ENCODE assay signal across 11 cellular contexts in the genomic region with DNA sequence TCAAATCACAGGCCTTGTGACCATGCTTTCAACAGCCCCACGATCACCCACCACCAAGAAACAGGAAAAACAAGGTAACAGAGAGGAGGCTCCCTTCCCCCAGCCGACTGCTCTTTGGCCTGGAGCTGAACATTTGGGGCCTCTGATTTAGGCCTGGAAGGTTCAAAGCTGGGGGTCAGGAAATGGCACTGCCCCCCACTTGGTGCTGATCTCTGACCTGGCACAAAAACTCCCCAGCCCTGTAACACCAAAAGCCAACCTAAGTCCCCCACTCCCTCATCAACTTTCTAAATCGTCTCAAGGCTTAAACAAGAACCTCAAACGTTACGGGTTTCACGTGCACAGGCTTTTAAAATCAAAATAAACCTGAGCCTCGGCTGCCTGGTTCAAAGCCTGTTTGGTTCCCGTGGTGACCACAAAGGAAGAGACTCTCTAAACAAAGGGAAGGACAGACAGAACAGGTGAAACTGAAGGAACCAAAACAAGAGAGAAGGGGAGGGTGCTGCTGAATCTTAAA. TPM values are rescaled to one million over a fixed set of nuclear protein-coding genes. Genes with fewer than 3 reads are reported as not detected.
DNase-seq lines count a peak whose midpoint lies in the region; ATAC-seq, FAIRE-seq and TF ChIP-seq lines count a peak whose summit lies in the region.
"Had no signal": no experiment of that assay in that cellular context is flagged by ENCODE, and none has a peak within 500 bp of the region (broad histone marks: within the 10 kb centered on the region; RNA-seq: fewer than 3 reads in every experiment).

No MANE protein-coding gene starts in this region.

- no peaks in the 10 kb centered on the region for H3K9me3 Mint-ChIP-seq in CD8-positive, alpha-beta T cell
- no peaks in the 10 kb centered on the region for H3K9me3 Mint-ChIP-seq in central memory CD8-positive, alpha-beta T cell

- 0 out of 2 replicates have a peak overlapping the region, but pooled peaks have one; percentile 23 for H3K9ac ChIP-seq in MM.1S (ENCODE audit: low read length)

- no peaks in the 10 kb centered on the region for H3K27me3 ChIP-seq in CD8-positive, alpha-beta T cell (ENCODE audit: insufficient read depth, low read length)
- H3K27me3 ChIP-seq in MM.1S (replicated peaks; ENCODE audit: insufficient read depth, low read length) = no peaks in the 10 kb centered on the region
- no peaks in the 10 kb centered on the region for H3K27me3 ChIP-seq in neutrophil

- no peak for TF ChIP-seq CTCF in CD8-positive, alpha-beta T cell (IDR thresholded peaks at IDR 0.05)
- TF ChIP-seq CTCF in MM.1S (IDR thresholded peaks at IDR 0.05; ENCODE audit: low read length) (no peak), neutrophil (IDR thresholded peaks at IDR 0.05) (no peak)

- ATAC-seq in CD8-positive, alpha-beta T cell = peak; percentile 59
- peak; percentile 34 for ATAC-seq in central memory CD8-positive, alpha-beta T cell (replicated peaks; ENCODE audit: extremely low read depth, poor library complexity, severe bottlenecking)
- ATAC-seq in GM18861 (IDR thresholded peaks at IDR 0.05; ENCODE audit: unreplicated experiment) (no peak), GM18520 (IDR thresholded peaks at IDR 0.05; ENCODE audit: unreplicated experiment) (no peak)
- ATAC-seq: psoas muscle had no signal

- peak overlapping the region; percentile 81 for H3K4me3 Mint-ChIP-seq in CD8-positive, alpha-beta T cell
- H3K4me3 Mint-ChIP-seq in central memory CD8-positive, alpha-beta T cell = peak overlapping the region; percentile 33
- H3K4me3 Mint-ChIP-seq: activated B cell treated with CpG ODN at 0.5 μM for 24 hours had no signal

- no peaks in the 10 kb centered on the region for H3K9me3 ChIP-seq in CD8-positive, alpha-beta T cell (ENCODE audit: low read length)
- H3K9me3 ChIP-seq in MM.1S (replicated peaks; ENCODE audit: insufficient read depth, low read length) (no peaks in the 10 kb centered on the region), neutrophil (no peaks in the 10 kb centered on the region)
- H3K9me3 ChIP-seq: psoas muscle had no signal

- H3K27me3 Mint-ChIP-seq in CD8-positive, alpha-beta T cell (ENCODE audit: low read depth) = no peaks in the 10 kb centered on the region
- H3K27me3 Mint-ChIP-seq in central memory CD8-positive, alpha-beta T cell = no peaks in the 10 kb centered on the region

- peak overlapping the region; percentile 73 for H3K27ac ChIP-seq in CD8-positive, alpha-beta T cell (ENCODE audit: low read depth, low read length)
- H3K27ac ChIP-seq in MM.1S (ENCODE audit: low read length) (peak overlapping the region; percentile 47; the same call in 1 of the 2 replicates), neutrophil (peak overlapping the region; percentile 97)
- H3K27ac ChIP-seq: psoas muscle had no signal

- H2AFZ ChIP-seq in MM.1S (ENCODE audit: low read length) = no peak overlapping the region

- peaks cover 34% of the 10 kb centered on the region for H3K36me3 Mint-ChIP-seq in CD8-positive, alpha-beta T cell
- H3K36me3 Mint-ChIP-seq in central memory CD8-positive, alpha-beta T cell (ENCODE audit: insufficient read depth) = peaks cover 11% of the 10 kb centered on the region

- H3K4me1 Mint-ChIP-seq in CD8-positive, alpha-beta T cell (ENCODE audit: low read depth) = peaks cover 97% of the 10 kb centered on the region
- peaks cover 34% of the 10 kb centered on the region for H3K4me1 Mint-ChIP-seq in central memory CD8-positive, alpha-beta T cell
- H3K4me1 Mint-ChIP-seq: activated B cell treated with CpG ODN at 0.5 μM for 24 hours had no signal

- DNase-seq in CD8-positive, alpha-beta T cell = peak; percentile 30 to 79 (median 62)
- DNase-seq in MM.1S = peak; percentile 50
- no peak for DNase-seq in central memory CD8-positive, alpha-beta T cell (ENCODE audit: low spot score in 2 of 2)
- no peak for DNase-seq in NCI-H1048 (lab: John Stamatoyannopoulos, UW)
- DNase-seq in urothelium cell line (ENCODE audit: low spot score) = no peak
- DNase-seq: activated B cell treated with CpG ODN at 0.5 μM for 24 hours, NCI-H2107, psoas muscle had no signal

- no peak for FAIRE-seq in urothelium cell line (lab: Jason Lieb, UNC)

- H3K27ac Mint-ChIP-seq in CD8-positive, alpha-beta T cell = peak overlapping the region; percentile 93
- H3K27ac Mint-ChIP-seq in central memory CD8-positive, alpha-beta T cell (ENCODE audit: low read depth) = peak overlapping the region; percentile 82
- H3K27ac Mint-ChIP-seq: activated B cell treated with CpG ODN at 0.5 μM for 24 hours had no signal

- peaks cover 97% of the 10 kb centered on the region for H3K4me1 ChIP-seq in CD8-positive, alpha-beta T cell (ENCODE audit: insufficient read depth, low read length)
- H3K4me1 ChIP-seq in MM.1S (ENCODE audit: low read length) (peaks cover 14% of the 10 kb centered on the region; the same call in 1 of the 2 replicates), neutrophil (ENCODE audit: control insufficient read depth in 1 of 2, insufficient read depth in 1 of 2, low read depth in 1 of 2, low read length in 1 of 2) (peaks cover 88 to 93% of the 10 kb centered on the region in 2 experiments)
- H3K4me1 ChIP-seq: psoas muscle had no signal

- peak overlapping the region; percentile 31 for H3K4me3 ChIP-seq in CD8-positive, alpha-beta T cell (ENCODE audit: low read depth, low read length)
- H3K4me3 ChIP-seq in MM.1S (ENCODE audit: low read length) = no peak overlapping the region
- peak overlapping the region; percentile 16 to 18 for H3K4me3 ChIP-seq in neutrophil (ENCODE audit: low read depth in 1 of 2, low read length in 1 of 2)
- H3K4me3 ChIP-seq: psoas muscle had no signal

- intact Hi-C loops in CD8-positive, alpha-beta T cell (cut with DNase I, micrococcal nuclease) = loop anchor here (1.0 to 5.0 kb wide), 3 partner anchors 8 to 182 kb away; a partner anchor contains a TSS

- CTCF ChIA-PET in CD8-positive, alpha-beta T cell (lab: Charles Lee) = interaction anchor here (1.0 to 1.8 kb wide), 2 partner anchors 8 to 10 kb away, joined by 3 to 7 read pairs; no protein-coding TSS in a partner anchor

- no peaks in the 10 kb centered on the region for H4K20me1 ChIP-seq in MM.1S (ENCODE audit: insufficient read depth, low read length)

- H3K4me2 ChIP-seq in MM.1S (ENCODE audit: low read depth, low read length) = peak overlapping the region; percentile 21; the same call in 1 of the 2 replicates

- 0 out of 2 replicates have a peak, but pooled peaks cover 2% of the 10 kb centered on the region for H3F3A ChIP-seq in MM.1S (ENCODE audit: insufficient read depth, low read length)

- POLR2A ChIA-PET in CD8-positive, alpha-beta T cell (lab: Charles Lee) = interaction anchor here (0.6 to 3.6 kb wide), 13 partner anchors 8 to 43 kb away, joined by 3 to 29 read pairs (median 4); a partner anchor contains a TSS

- no peaks in the 10 kb centered on the region for H3K9me2 ChIP-seq in MM.1S (replicated peaks; ENCODE audit: insufficient read depth, low read length)

- no peaks in the 10 kb centered on the region for H3K79me2 ChIP-seq in MM.1S (ENCODE audit: low read length)

- peaks cover 17% of the 10 kb centered on the region for H3K36me3 ChIP-seq in CD8-positive, alpha-beta T cell (ENCODE audit: insufficient read depth, low read length)
- H3K36me3 ChIP-seq in MM.1S (replicated peaks; ENCODE audit: insufficient read depth, low read length) (no peaks in the 10 kb centered on the region), neutrophil (peaks cover 64% of the 10 kb centered on the region)

RNA-seq across cellular contexts. Expression of a gene that starts 8.9 kb away (rescaled TPM):
- 100 to 1,000 TPM; 153 to 161 TPM for total RNA-seq in CD8-positive, alpha-beta T cell

Comparison
In these comparisons a context has a peak if more than half of its experiments do, and no peak if none do; other contexts are left out.
1. ATAC-seq: peak in CD8-positive, alpha-beta T cell (single experiment) and central memory CD8-positive, alpha-beta T cell (single experiment); none in GM18861 (single experiment) and GM18520 (single experiment).
2. DNase-seq: peak in CD8-positive, alpha-beta T cell (7 of 7) and MM.1S (single experiment); none in central memory CD8-positive, alpha-beta T cell (0 of 2), NCI-H1048 (single experiment) and urothelium cell line (single experiment).
3. H3K27ac ChIP-seq: peak in every context shown above with its lines; median percentile 97 in neutrophil; 73 in CD8-positive, alpha-beta T cell; 47 in MM.1S.